In the genomic region with DNA sequence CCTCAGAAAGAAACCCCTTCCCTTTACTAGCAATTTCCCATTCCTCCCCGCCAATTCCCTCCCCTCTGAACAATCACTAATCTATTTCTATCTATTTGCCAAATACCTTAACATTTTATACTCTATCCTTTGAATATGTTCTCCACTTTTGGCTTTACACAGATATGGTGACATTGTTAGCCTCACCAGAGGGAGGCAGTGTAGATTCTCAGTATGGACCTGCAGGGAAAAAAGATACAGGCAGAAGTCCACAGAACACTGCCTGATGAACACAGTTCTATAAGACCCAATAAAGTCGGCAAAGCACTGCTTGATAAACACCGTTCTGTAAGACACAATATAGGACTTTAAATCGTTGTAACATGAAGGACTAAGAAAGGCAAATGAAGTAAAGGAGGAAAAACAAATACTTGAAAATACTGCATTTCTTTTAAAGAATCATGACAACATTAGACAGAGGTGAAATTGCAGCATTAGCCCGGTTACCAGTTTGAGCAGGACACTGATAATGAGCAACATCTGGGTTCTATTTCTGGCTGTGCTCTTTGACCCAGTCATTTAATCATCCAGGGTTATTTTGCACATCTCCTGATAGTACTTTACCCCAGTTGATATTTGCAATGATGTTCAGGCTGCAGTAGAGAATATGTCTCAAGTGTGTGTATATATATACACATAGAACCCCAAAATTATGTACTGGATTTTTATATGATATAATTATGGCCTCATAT, we compare ENCODE assay signal across 9 cellular contexts.
A peak's percentile ranks its signal among the peaks of the same experiment; 100 is the strongest.
DNase-seq lines count a peak whose midpoint lies in the region; ATAC-seq, FAIRE-seq and TF ChIP-seq lines count a peak whose summit lies in the region.
"Had no signal": no experiment of that assay in that cellular context is flagged by ENCODE, and none has a peak within 500 bp of the region (broad histone marks: within the 10 kb centered on the region; RNA-seq: fewer than 3 reads in every experiment).

No MANE protein-coding gene starts in this region.

- no peak overlapping the region for H3K4me3 ChIP-seq in astrocyte (ENCODE audit: insufficient read depth, low read depth, low read length)
- H3K4me3 ChIP-seq in effector memory CD4-positive, alpha-beta T cell (ENCODE audit: insufficient read depth, low read depth, low read length, poor library complexity, severe bottlenecking) = no peak overlapping the region

- peaks cover 4% of the 10 kb centered on the region for H4K20me1 ChIP-seq in astrocyte (ENCODE audit: insufficient read depth, low read length)

- H3K4me1 ChIP-seq in astrocyte (ENCODE audit: insufficient read depth, low read length) = no peaks in the 10 kb centered on the region
- peaks cover 6% of the 10 kb centered on the region for H3K4me1 ChIP-seq in effector memory CD4-positive, alpha-beta T cell (ENCODE audit: control insufficient read depth, insufficient read depth, low read length, poor library complexity, severe bottlenecking)

- no peaks in the 10 kb centered on the region for H3K36me3 ChIP-seq in astrocyte (ENCODE audit: insufficient read depth, low read length)
- peaks cover 6% of the 10 kb centered on the region for H3K36me3 ChIP-seq in effector memory CD4-positive, alpha-beta T cell (ENCODE audit: control insufficient read depth, insufficient read depth, low read length)

- H3K4me3 Mint-ChIP-seq in astrocyte (ENCODE audit: unreplicated experiment) = no peak overlapping the region

- peaks cover 12% of the 10 kb centered on the region for H3K4me1 Mint-ChIP-seq in astrocyte (ENCODE audit: low read depth, unreplicated experiment)

- no peaks in the 10 kb centered on the region for H3K27me3 Mint-ChIP-seq in astrocyte (ENCODE audit: low read depth, unreplicated experiment)
- H3K27me3 Mint-ChIP-seq: dendritic cell treated with granulocyte-macrophage colony-stimulating factor and Interleukin-4, amounts not matched to agents 40 ng/mL and 50 ng/mL, for 4 days had no signal

- DNase-seq in ACHN = peak; percentile 55
- no peak for DNase-seq in GM12892 (ENCODE audit: insufficient read length)
- peak; percentile 44 to 53 for DNase-seq in NCI-H526 (lab: John Stamatoyannopoulos, UW)
- no peak for DNase-seq in astrocyte (ENCODE audit: low read depth)
- DNase-seq in urothelium cell line (ENCODE audit: low spot score) = peak; percentile 18
- DNase-seq in effector memory CD4-positive, alpha-beta T cell = no peak

- no peak for ATAC-seq in GM19397 (IDR thresholded peaks at IDR 0.05; ENCODE audit: unreplicated experiment)

- in situ Hi-C loops in ACHN (cut with HindIII; ENCODE audit: low pct_ligation_motif_present, low pct_unique_long_range_greater_than_20kb, low sequenced_read_pairs) = no loop called here

- peaks cover 12% of the 10 kb centered on the region for H3K36me3 Mint-ChIP-seq in astrocyte (ENCODE audit: low read depth, unreplicated experiment)

- no peak overlapping the region for H3K27ac Mint-ChIP-seq in astrocyte (ENCODE audit: unreplicated experiment)

- peak; percentile 48 for TF ChIP-seq CTCF in astrocyte (IDR thresholded peaks at IDR 0.05; ENCODE audit: insufficient read depth, low read depth, low read length)

- no peaks in the 10 kb centered on the region for H3K79me2 ChIP-seq in astrocyte (ENCODE audit: insufficient read depth, low read length)

- peak; percentile 73 for FAIRE-seq in GM12892 (lab: Jason Lieb, UNC)
- no peak for FAIRE-seq in astrocyte (lab: Jason Lieb, UNC)
- FAIRE-seq in islet of Langerhans (lab: Jason Lieb, UNC) = peak; percentile 73
- no peak for FAIRE-seq in urothelium cell line (lab: Jason Lieb, UNC)

- H3K27ac ChIP-seq in astrocyte (ENCODE audit: low read depth, low read length) = no peak overlapping the region
- no peak overlapping the region for H3K27ac ChIP-seq in effector memory CD4-positive, alpha-beta T cell (ENCODE audit: insufficient read depth, low read length, poor library complexity, severe bottlenecking)

- no peaks in the 10 kb centered on the region for H3K27me3 ChIP-seq in astrocyte (ENCODE audit: insufficient read depth, low read length)
- H3K27me3 ChIP-seq in effector memory CD4-positive, alpha-beta T cell (replicated peaks; ENCODE audit: control insufficient read depth, insufficient read depth, low read length, poor library complexity, severe bottlenecking) = no peaks in the 10 kb centered on the region

- H2AFZ ChIP-seq in astrocyte (ENCODE audit: low read depth, low read length) = no peak overlapping the region

- H3K9me3 Mint-ChIP-seq in astrocyte (ENCODE audit: unreplicated experiment) = no peaks in the 10 kb centered on the region
- H3K9me3 Mint-ChIP-seq: dendritic cell treated with granulocyte-macrophage colony-stimulating factor and Interleukin-4, amounts not matched to agents 40 ng/mL and 50 ng/mL, for 4 days had no signal

- H3K4me2 ChIP-seq in astrocyte (ENCODE audit: low read length) = no peak overlapping the region

- H3K9me3 ChIP-seq in astrocyte (ENCODE audit: insufficient read depth, low read depth, low read length) = no peaks in the 10 kb centered on the region
- H3K9me3 ChIP-seq in effector memory CD4-positive, alpha-beta T cell (ENCODE audit: control insufficient read depth, low read length) = no peaks in the 10 kb centered on the region

- TF ChIP-seq POLR2A in GM12892 (IDR thresholded peaks at IDR 0.05; ENCODE audit: low read depth, low read length) = no peak

- H3K9ac ChIP-seq in astrocyte (ENCODE audit: low read length) = no peak overlapping the region

Comparison
In these comparisons a context has a peak if more than half of its experiments do, and no peak if none do; other contexts are left out.
1. DNase-seq: peak in ACHN (single experiment), NCI-H526 (2 of 2) and urothelium cell line (single experiment); none in GM12892 (single experiment), astrocyte (single experiment) and effector memory CD4-positive, alpha-beta T cell (0 of 3).